In the genomic region with DNA sequence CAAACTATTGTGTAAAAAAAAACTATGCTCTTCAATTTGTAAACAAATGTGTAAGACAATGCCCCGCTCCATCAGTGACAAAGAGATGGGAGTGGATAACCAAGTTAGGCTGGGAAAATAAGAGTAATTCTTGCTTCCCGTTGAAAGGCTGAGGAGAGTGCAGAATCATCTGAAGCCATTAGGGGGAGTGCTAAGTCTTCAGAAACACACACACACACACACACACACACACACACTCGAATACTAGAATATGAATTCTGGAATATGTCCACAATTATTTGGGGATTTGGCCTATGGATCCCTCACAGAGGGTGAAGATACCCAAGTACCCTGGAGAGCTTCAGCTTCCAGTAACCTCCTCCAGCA, we compare ENCODE assay signal across 8 cellular contexts. TPM values are rescaled to one million over a fixed set of nuclear protein-coding genes. Genes with fewer than 3 reads are reported as not detected.
DNase-seq lines count a peak whose midpoint lies in the region; ATAC-seq, FAIRE-seq and TF ChIP-seq lines count a peak whose summit lies in the region.

No MANE protein-coding gene starts in this region.

- H2AFZ ChIP-seq in fibroblast of lung (ENCODE audit: low read length): no peak overlapping the region

- H3K27ac ChIP-seq in SJCRH30 (no peak overlapping the region), fibroblast of lung (ENCODE audit: insufficient read depth, low read length) (no peak overlapping the region)

- H4K20me1 ChIP-seq in fibroblast of lung (ENCODE audit: control insufficient read depth, extremely low read depth, insufficient read depth, low read length): no peaks in the 10 kb centered on the region

- H3K4me2 ChIP-seq in fibroblast of lung (ENCODE audit: extremely low read depth, insufficient read depth, low read length): no peak overlapping the region

- H3K79me2 ChIP-seq in fibroblast of lung (ENCODE audit: control insufficient read depth, insufficient read depth, low read length): no peaks in the 10 kb centered on the region

- FAIRE-seq in GM12892 (lab: Jason Lieb, UNC): peak; percentile 24

- no peak for TF ChIP-seq POLR2A in GM12892 (IDR thresholded peaks at IDR 0.05; ENCODE audit: low read depth, low read length)

- H3K27me3 ChIP-seq in SJCRH30: peaks cover 24% of the 10 kb centered on the region
- peaks cover 33% of the 10 kb centered on the region for H3K27me3 ChIP-seq in fibroblast of lung (ENCODE audit: control insufficient read depth, insufficient read depth, low read length)

- ATAC-seq in HG02759 (IDR thresholded peaks at IDR 0.05; ENCODE audit: unreplicated experiment): no peak

- H3K4me3 ChIP-seq in AG09309 (ENCODE audit: control insufficient read depth, low read depth, low read length): no peak overlapping the region
- H3K4me3 ChIP-seq in LNCaP clone FGC (ENCODE audit: low read depth, low read length): no peak overlapping the region
- no peak overlapping the region for H3K4me3 ChIP-seq in SJCRH30
- no peak overlapping the region for H3K4me3 ChIP-seq in fibroblast of lung (replicated peaks in 1 of 4; ENCODE audit: control extremely low read depth in 1 of 4, insufficient read depth in 1 of 4, low read depth in 3 of 4, low read length in 4 of 4)

- H3K4me1 ChIP-seq in SJCRH30 (no peaks in the 10 kb centered on the region), fibroblast of lung (ENCODE audit: control insufficient read depth, extremely low read depth, insufficient read depth, low read length) (peaks cover 7% of the 10 kb centered on the region)

- H3K9me3 ChIP-seq in SJCRH30 (replicated peaks): no peaks in the 10 kb centered on the region
- H3K9me3 ChIP-seq in fibroblast of lung (ENCODE audit: control insufficient read depth, insufficient read depth, low read depth, low read length): no peaks in the 10 kb centered on the region

- H3K9ac ChIP-seq in fibroblast of lung (ENCODE audit: insufficient read depth, low read length): no peak overlapping the region

- peak; percentile 76 for TF ChIP-seq CTCF in AG09309 (IDR thresholded peaks at IDR 0.05; ENCODE audit: control insufficient read depth, insufficient read depth, low read depth, low read length, missing control alignments)
- TF ChIP-seq CTCF in LNCaP clone FGC (IDR thresholded peaks at IDR 0.05; ENCODE audit: control insufficient read depth, extremely low read depth, insufficient read depth): peak; percentile 71
- peak; percentile 82 for TF ChIP-seq CTCF in fibroblast of lung (conservative IDR thresholded peaks at IDR 0.05 in 1 of 2, IDR thresholded peaks at IDR 0.05 in 1 of 2; ENCODE audit: low read depth in 1 of 2, low read length in 2 of 2)

- H3K36me3 ChIP-seq in SJCRH30 (no peaks in the 10 kb centered on the region), fibroblast of lung (ENCODE audit: control insufficient read depth, insufficient read depth, low read length) (no peaks in the 10 kb centered on the region)

- DNase-seq in AG09309 (ENCODE audit: low read depth) (peak; percentile 81), GM12892 (ENCODE audit: insufficient read length) (no peak), LNCaP clone FGC (ENCODE audit: low read depth) (peak; percentile 61), SJCRH30 (peak; percentile 57 to 73), fibroblast of lung (ENCODE audit: low read depth in 2 of 2) (peak; percentile 89 to 93), pons (ENCODE audit: low spot score) (peak; percentile 85)
- no peak for DNase-seq in stimulated activated CD4-positive, alpha-beta T cell treated with anti-CD3 and anti-CD28 coated beads, Interleukin-2, amount 100 ng/mL, for 48 hours

RNA-seq across cellular contexts. Expression of a gene that starts 27.8 kb away (rescaled TPM):
- polyA plus RNA-seq in GM12892 (2012; ENCODE audit: missing spikeins): 1.0 TPM
- total RNA-seq in SJCRH30 (2014; rRNA removed; shearing (Covaris generic)): 5.1 and 7.0 TPM in 2 replicates
- total RNA-seq in fibroblast of lung: 11.6 and 25.4 TPM in 2 replicates
- 7.2 and 8.8 TPM in 2 replicates for polyA plus RNA-seq in fibroblast of lung
- 11.2 and 13.3 TPM in 2 replicates for polyA plus RNA-seq in fibroblast of lung (2012)
- polyA minus RNA-seq in fibroblast of lung (ENCODE audit: low replicate concordance): 11.7 and 14.9 TPM in 2 replicates

RNA-seq across cellular contexts. Expression of a gene that starts 37.3 kb away (rescaled TPM):
- polyA plus RNA-seq in GM12892 (2012; ENCODE audit: missing spikeins): 5.6 TPM
- 9.2 and 12.6 TPM in 2 replicates for total RNA-seq in SJCRH30 (2014; rRNA removed; shearing (Covaris generic))
- total RNA-seq in fibroblast of lung: 6.2 and 6.3 TPM in 2 replicates
- polyA plus RNA-seq in fibroblast of lung: 5.6 and 6.6 TPM in 2 replicates
- 3.9 and 4.2 TPM in 2 replicates for polyA plus RNA-seq in fibroblast of lung (2012)
- 1.1 and 1.6 TPM in 2 replicates for polyA minus RNA-seq in fibroblast of lung (ENCODE audit: low replicate concordance)

Comparison
In these comparisons a context has a peak if more than half of its experiments do, and no peak if none do; other contexts are left out.
1. DNase-seq: peak in AG09309 (single experiment), LNCaP clone FGC (single experiment), SJCRH30 (2 of 2), fibroblast of lung (2 of 2) and pons (single experiment); none in GM12892 (single experiment) and stimulated activated CD4-positive, alpha-beta T cell treated with anti-CD3 and anti-CD28 coated beads, Interleukin-2, amount 100 ng/mL, for 48 hours (0 of 2).
2. Peak in every context shown above with its lines, with median percentiles within 50 percentile points of each other: CTCF ChIP-seq.